ENCODE assay signal across 8 cellular contexts in genomic region chr22:44025171-44026065, GRCh38. TPM values are rescaled to one million over a fixed set of nuclear protein-coding genes. Genes with fewer than 3 reads are reported as not detected.
DNase-seq lines count a peak whose midpoint lies in the region; ATAC-seq and TF ChIP-seq lines count a peak whose summit lies in the region.

No MANE protein-coding gene starts in this region.

- DNase-seq in activated T-cell treated with anti-CD3 and anti-CD28 coated beads, Interleukin-2, amount 50 U/mL, for 24 hours = no peak
- DNase-seq in activated T-cell treated with anti-CD3 and anti-CD28 coated beads, Interleukin-2, amount 50 U/mL, for 1 hour = no peak
- no peak for DNase-seq in Panc1 (ENCODE audit: low read depth, low spot score)
- DNase-seq in osteocyte (ENCODE audit: extremely low spot score, unreplicated experiment) = no peak
- no peak for DNase-seq in stimulated activated CD4-positive, alpha-beta T cell treated with anti-CD3 and anti-CD28 coated beads, Interleukin-4, amount 100 ng/mL, for 24 hours
- DNase-seq in stimulated activated CD4-positive, alpha-beta T cell treated with anti-CD3 and anti-CD28 coated beads, Interleukin-12 subunit alpha, Interleukin-12 subunit beta, amount 100 ng/mL, for 4 hours = no peak

- TF ChIP-seq CTCF in Panc1 (IDR thresholded peaks at IDR 0.05) (no peak), osteocyte (IDR thresholded peaks at IDR 0.05) (no peak)

- no peaks in the 10 kb centered on the region for H3K9me3 ChIP-seq in Panc1 (ENCODE audit: control insufficient read depth, insufficient read depth, low read depth, low read length)
- H3K9me3 ChIP-seq in duodenal mucosa (ENCODE audit: control insufficient read depth in 1 of 2, low read length in 2 of 2) = no peaks in the 10 kb centered on the region

- peaks cover 52% of the 10 kb centered on the region for H3K4me1 Mint-ChIP-seq in activated T-cell treated with anti-CD3 and anti-CD28 coated beads, Interleukin-2, amount 50 U/mL, for 24 hours (ENCODE audit: low read depth)
- peaks cover 7% of the 10 kb centered on the region for H3K4me1 Mint-ChIP-seq in osteocyte (ENCODE audit: unreplicated experiment)

- H3K36me3 ChIP-seq in Panc1 (ENCODE audit: control insufficient read depth, insufficient read depth, low read length) (no peaks in the 10 kb centered on the region), duodenal mucosa (ENCODE audit: control insufficient read depth in 1 of 2, insufficient read depth in 2 of 2, low read length in 2 of 2) (no peaks in the 10 kb centered on the region)

- no peaks in the 10 kb centered on the region for H3K27me3 ChIP-seq in Panc1 (ENCODE audit: control insufficient read depth, insufficient read depth, low read length)
- H3K27me3 ChIP-seq in duodenal mucosa (ENCODE audit: control insufficient read depth in 1 of 2, insufficient read depth in 2 of 2, low read length in 2 of 2) = peaks cover 0 to 3% of the 10 kb centered on the region in 2 donors

- peak overlapping the region; percentile 49 to 58 for H3K4me3 ChIP-seq in Panc1 (ENCODE audit: low read depth in 2 of 2, low read length in 2 of 2)
- H3K4me3 ChIP-seq in duodenal mucosa (ENCODE audit: low read depth in 1 of 2, low read length in 2 of 2) = peak overlapping the region; percentile 38 to 60

- peak overlapping the region; percentile 81 for H3K4me3 Mint-ChIP-seq in activated T-cell treated with anti-CD3 and anti-CD28 coated beads, Interleukin-2, amount 50 U/mL, for 24 hours
- H3K4me3 Mint-ChIP-seq in osteocyte (ENCODE audit: unreplicated experiment) = peak overlapping the region; percentile 67

- H3K27ac ChIP-seq in Panc1 (ENCODE audit: low read length) = peak overlapping the region; percentile 83; the same call in 1 of the 2 replicates
- H3K27ac ChIP-seq in duodenal mucosa (ENCODE audit: low read depth, low read length) = peak overlapping the region; percentile 43

- H3K4me1 ChIP-seq in Panc1 (ENCODE audit: control insufficient read depth, insufficient read depth, low read length) (peaks cover 15% of the 10 kb centered on the region), duodenal mucosa (ENCODE audit: control insufficient read depth in 1 of 2, insufficient read depth in 2 of 2, low read length in 2 of 2) (peaks cover 8 to 22% of the 10 kb centered on the region in 2 donors)

- H3K27ac Mint-ChIP-seq in activated T-cell treated with anti-CD3 and anti-CD28 coated beads, Interleukin-2, amount 50 U/mL, for 24 hours = peak overlapping the region; percentile 61
- no peak overlapping the region for H3K27ac Mint-ChIP-seq in osteocyte (ENCODE audit: unreplicated experiment)

- in situ Hi-C loops in Panc1 (cut with HindIII; ENCODE audit: low pct_unique_long_range_greater_than_20kb, low sequenced_read_pairs) = no loop called here

- peak; percentile 48 for ATAC-seq in HG02870 (IDR thresholded peaks at IDR 0.05; ENCODE audit: unreplicated experiment)
- ATAC-seq in Panc1 = peak; percentile 28

- POLR2A ChIA-PET in Panc1 (lab: Charles Lee) = no interaction called here

- no TSS peak for BruUV-seq in Panc1 (replicated peaks; lab: Mats Ljungman, UMichigan)

- H3K9ac ChIP-seq in duodenal mucosa (ENCODE audit: low read depth in 1 of 2, low read length in 2 of 2) = peak overlapping the region; percentile 40 to 50

- intact Hi-C loops in Panc1 (cut with micrococcal nuclease; ENCODE audit: unreplicated experiment) = no loop called here

- CTCF ChIA-PET in Panc1 (lab: Charles Lee) = no interaction called here

- no peaks in the 10 kb centered on the region for H3K9me3 Mint-ChIP-seq in activated T-cell treated with anti-CD3 and anti-CD28 coated beads, Interleukin-2, amount 50 U/mL, for 24 hours
- no peaks in the 10 kb centered on the region for H3K9me3 Mint-ChIP-seq in osteocyte (ENCODE audit: unreplicated experiment)

- peaks cover 24% of the 10 kb centered on the region for H3K27me3 Mint-ChIP-seq in activated T-cell treated with anti-CD3 and anti-CD28 coated beads, Interleukin-2, amount 50 U/mL, for 24 hours
- no peaks in the 10 kb centered on the region for H3K27me3 Mint-ChIP-seq in osteocyte (ENCODE audit: unreplicated experiment)

- peaks cover 17% of the 10 kb centered on the region for H3K36me3 Mint-ChIP-seq in activated T-cell treated with anti-CD3 and anti-CD28 coated beads, Interleukin-2, amount 50 U/mL, for 24 hours (ENCODE audit: low read depth)
- no peaks in the 10 kb centered on the region for H3K36me3 Mint-ChIP-seq in osteocyte (ENCODE audit: unreplicated experiment)

RNA-seq across cellular contexts. Expression of gene PARVB, which starts 1.3 kb away (rescaled TPM):
- 28.1 TPM for total RNA-seq in Panc1 (2021; ENCODE audit: unreplicated experiment)
- 46.2 TPM for polyA plus RNA-seq in Panc1 (2012; ENCODE audit: insufficient read length)
- 4.4 and 5.4 TPM in 2 replicates for total RNA-seq in osteocyte
